Comparison of ENCODE assay signal across 8 cellular contexts in the genomic region with DNA sequence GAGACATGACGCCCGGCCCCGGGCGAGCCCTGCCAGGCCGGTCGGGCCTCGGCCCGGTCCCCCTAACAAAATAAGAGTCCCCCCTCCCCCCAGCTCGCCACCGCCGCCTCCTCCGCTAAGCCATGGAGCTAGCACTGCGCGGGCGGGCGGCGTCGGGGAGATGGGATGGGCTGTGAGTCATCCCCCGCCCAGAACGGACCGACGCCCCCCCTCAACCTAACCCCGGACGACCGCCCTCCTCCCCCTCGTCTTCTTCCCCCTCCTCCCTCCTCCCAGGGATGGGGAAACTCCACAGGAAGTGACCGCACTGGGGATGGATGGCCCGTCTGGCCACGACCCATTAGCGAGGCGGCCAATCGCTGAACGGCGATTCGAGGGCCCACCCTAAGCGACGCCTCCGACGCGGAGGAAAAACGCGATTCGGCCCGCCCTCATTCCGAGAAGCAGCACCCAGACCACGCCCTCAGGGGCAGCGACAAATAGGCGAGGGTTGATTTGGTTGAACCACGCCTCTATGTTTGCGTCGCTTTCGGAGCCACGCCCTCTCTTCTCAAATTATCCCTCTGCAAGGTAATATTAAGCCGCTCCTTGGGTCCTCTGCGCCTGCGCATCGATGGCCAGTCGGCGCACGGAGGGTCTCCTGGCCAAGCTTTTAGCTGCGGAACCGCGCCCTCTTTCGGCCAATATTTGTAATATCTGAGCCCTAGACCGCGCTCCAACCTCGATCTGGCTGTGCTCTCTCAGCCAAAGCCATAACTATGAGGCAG. TPM values are rescaled to one million over a fixed set of nuclear protein-coding genes. Genes with fewer than 3 reads are reported as not detected.
DNase-seq lines count a peak whose midpoint lies in the region; ATAC-seq and TF ChIP-seq lines count a peak whose summit lies in the region.

A gene with protein sequence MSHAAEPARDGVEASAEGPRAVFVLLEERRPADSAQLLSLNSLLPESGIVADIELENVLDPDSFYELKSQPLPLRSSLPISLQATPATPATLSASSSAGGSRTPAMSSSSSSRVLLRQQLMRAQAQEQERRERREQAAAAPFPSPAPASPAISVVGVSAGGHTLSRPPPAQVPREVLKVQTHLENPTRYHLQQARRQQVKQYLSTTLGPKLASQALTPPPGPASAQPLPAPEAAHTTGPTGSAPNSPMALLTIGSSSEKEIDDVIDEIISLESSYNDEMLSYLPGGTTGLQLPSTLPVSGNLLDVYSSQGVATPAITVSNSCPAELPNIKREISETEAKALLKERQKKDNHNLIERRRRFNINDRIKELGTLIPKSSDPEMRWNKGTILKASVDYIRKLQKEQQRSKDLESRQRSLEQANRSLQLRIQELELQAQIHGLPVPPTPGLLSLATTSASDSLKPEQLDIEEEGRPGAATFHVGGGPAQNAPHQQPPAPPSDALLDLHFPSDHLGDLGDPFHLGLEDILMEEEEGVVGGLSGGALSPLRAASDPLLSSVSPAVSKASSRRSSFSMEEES (minus strand): TSS at position 138 of the 767 bp plus-strand sequence. CDS start 131 bp downstream, at position 7.

- intact Hi-C loops in PC-3 (cut with micrococcal nuclease) (loop anchor here (1.0 to 5.0 kb wide), 6 partner anchors 41 to 146 kb away; partner anchors contain the start of genes GRIPAP1, MAGIX, PQBP1 and TIMM17B), mucosa of descending colon (cut with DNase I, micrococcal nuclease) (no loop called here)

- H3K4me1 ChIP-seq in PC-3 (ENCODE audit: insufficient read depth, low read length), result peaks cover 34% of the 10 kb centered on the region
- no peaks in the 10 kb centered on the region for H3K4me1 ChIP-seq in mucosa of descending colon (ENCODE audit: low read depth)

- peak; percentile 68 for TF ChIP-seq CTCF in PC-3 (conservative IDR thresholded peaks at IDR 0.05; ENCODE audit: low read depth, low read length)
- peak; percentile 57 for TF ChIP-seq CTCF in epithelial cell of esophagus (IDR thresholded peaks at IDR 0.05; ENCODE audit: insufficient read depth, low read depth, low read length, missing control alignments)
- peak; percentile 17 for TF ChIP-seq CTCF in mucosa of descending colon (IDR thresholded peaks at IDR 0.05)

- H3K9me3 ChIP-seq in PC-3 (ENCODE audit: low read length) (no peaks in the 10 kb centered on the region), mucosa of descending colon (no peaks in the 10 kb centered on the region)

- H3K4me3 ChIP-seq in Jurkat, Clone E6-1 (ENCODE audit: low read length), result peak within 1 kb of the TSS; percentile 57
- H3K4me3 ChIP-seq in PC-3 (ENCODE audit: low read length) (peak within 1 kb of the TSS; percentile 96), epithelial cell of esophagus (ENCODE audit: low read length) (peak within 1 kb of the TSS; percentile 77), mucosa of descending colon (peak within 1 kb of the TSS; percentile 54)

- H3K9ac ChIP-seq in PC-3 (ENCODE audit: low read length), result peak within 1 kb of the TSS; percentile 91

- CTCF ChIA-PET in PC-3 (lab: Charles Lee), result interaction anchor here (0.6 to 0.7 kb wide), 3 partner anchors 41 to 152 kb away, joined by 4 to 7 read pairs (median 5); partner anchors contain the start of gene GRIPAP1

- no peaks in the 10 kb centered on the region for H3K9me2 ChIP-seq in PC-3 (replicated peaks; ENCODE audit: low read length)

- H3K4me2 ChIP-seq in PC-3 (ENCODE audit: low read length), result peak within 1 kb of the TSS; percentile 91

- H4K20me1 ChIP-seq in PC-3 (ENCODE audit: low read length), result no peaks in the 10 kb centered on the region

- H3K79me2 ChIP-seq in PC-3 (ENCODE audit: low read length), result peaks cover 41% of the 10 kb centered on the region

- no peaks in the 10 kb centered on the region for H3K27me3 ChIP-seq in PC-3 (ENCODE audit: low read length)

- DNase-seq in DMS153 (lab: John Stamatoyannopoulos, UW), result peak; percentile 97
- peak; percentile 98 for DNase-seq in Jurkat, Clone E6-1 (ENCODE audit: low read depth, low spot score)
- peak; percentile 99 for DNase-seq in PC-3
- DNase-seq in activated T-cell treated with anti-CD3 and anti-CD28 coated beads for 48 hours (ENCODE audit: low read depth), result peak; percentile 91
- peak; percentile 98 for DNase-seq in epithelial cell of esophagus (ENCODE audit: low read depth)
- peak; percentile 96 to 99 (median 97) for DNase-seq in mucosa of descending colon
- DNase-seq in stimulated activated CD8-positive, alpha-beta memory T cell treated with anti-CD3 and anti-CD28 coated beads, Interleukin-4, amount 100 ng/mL, for 24 hours (ENCODE audit: low read depth), result peak; percentile 90

- POLR2A ChIA-PET in PC-3 (lab: Charles Lee; ENCODE audit: unreplicated experiment), result interaction anchor here (0.6 to 0.9 kb wide), 4 partner anchors 42 to 306 kb away, joined by 3 to 12 read pairs (median 4); partner anchors contain the start of gene GRIPAP1

- H3K36me3 ChIP-seq in PC-3 (ENCODE audit: low read depth, low read length), result peaks cover 4% of the 10 kb centered on the region; the same call in 1 of the 2 replicates
- H3K36me3 ChIP-seq in mucosa of descending colon (ENCODE audit: low read depth), result no peaks in the 10 kb centered on the region

- H3F3A ChIP-seq in PC-3 (ENCODE audit: low read length, unreplicated experiment), result no peaks in the 10 kb centered on the region

- no TSS peak for BruUV-seq in PC-3 (replicated peaks; lab: Mats Ljungman, UMichigan)

- peak within 1 kb of the TSS; percentile 65 for H3K27ac ChIP-seq in PC-3 (ENCODE audit: low read length)

- peak within 1 kb of the TSS; percentile 86 for H2AFZ ChIP-seq in PC-3 (ENCODE audit: low read length)

- peak; percentile 90 for ATAC-seq in GM21619 (IDR thresholded peaks at IDR 0.05; ENCODE audit: unreplicated experiment)
- peak; percentile 78 for ATAC-seq in PC-3
- peak; percentile 88 for ATAC-seq in mucosa of descending colon

RNA-seq across cellular contexts. Expression of the gene that starts here (rescaled TPM):
- 12.5 TPM for polyA plus RNA-seq in Jurkat, Clone E6-1 (2012; ENCODE audit: insufficient read depth, insufficient read length)
- total RNA-seq in PC-3 (2014; rRNA removed), result 46.9 and 56.9 TPM in 2 replicates
- 10 to 100 TPM; 26.6 to 46.6 (median 28.1) TPM for total RNA-seq in mucosa of descending colon

Comparison
In these comparisons a context has a peak if more than half of its experiments do, and no peak if none do; other contexts are left out.
1. Peak in every context shown above with its lines: DNase-seq, ATAC-seq, H3K4me3 ChIP-seq and H3K27ac ChIP-seq.
2. CTCF ChIP-seq: peak in every context shown above with its lines; median percentile 68 in PC-3; 57 in epithelial cell of esophagus; 17 in mucosa of descending colon.